8 cellular contexts compared by ENCODE assay signal in the genomic region with DNA sequence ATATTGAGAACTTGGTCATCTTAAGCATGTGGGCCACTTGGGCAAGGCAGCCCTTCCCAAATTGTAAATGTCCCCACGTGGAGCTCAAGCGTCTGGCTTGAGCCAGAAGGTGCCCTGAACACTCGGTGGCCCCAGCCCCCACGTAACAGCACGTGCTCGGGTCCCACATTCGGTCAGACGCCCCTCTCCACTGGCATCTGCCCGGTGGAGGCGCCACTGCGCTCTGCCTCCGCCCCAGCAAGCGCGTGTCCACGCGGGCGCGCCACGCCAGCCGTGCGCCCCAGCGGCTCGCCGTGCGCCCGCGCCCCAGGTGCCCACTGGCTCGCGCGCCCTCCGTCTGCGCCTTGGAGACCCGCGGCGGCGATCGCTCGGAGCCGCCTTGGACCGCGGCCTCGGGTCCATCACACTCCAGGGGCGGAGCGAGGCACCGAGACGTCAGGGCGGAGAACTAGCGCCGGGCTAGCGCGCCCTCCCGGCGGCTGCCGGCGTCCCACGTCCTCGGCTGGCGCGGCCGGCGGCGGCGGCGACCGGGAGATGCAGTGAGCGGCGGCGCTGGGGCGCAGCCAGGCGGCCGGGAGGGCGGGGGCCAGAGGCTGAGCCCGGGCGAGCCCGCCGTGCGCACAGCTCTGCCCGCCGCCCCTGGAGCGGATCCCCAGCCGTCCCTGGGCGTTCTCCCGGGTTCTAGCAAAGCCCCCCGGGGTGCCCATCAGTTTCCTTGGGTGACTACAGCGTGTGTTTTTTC. TPM values are rescaled to one million over a fixed set of nuclear protein-coding genes. Genes with fewer than 3 reads are reported as not detected.
A peak's percentile ranks its signal among the peaks of the same experiment; 100 is the strongest.
DNase-seq lines count a peak whose midpoint lies in the region; ATAC-seq and TF ChIP-seq lines count a peak whose summit lies in the region.

A gene (plus strand): TSS at position 488 of the 742 bp plus-strand sequence. CDS start 291 bp downstream, outside the sequence.

- no TSS peak for BruUV-seq in mammary epithelial cell (replicated peaks; lab: Mats Ljungman, UMichigan)

- H3K27ac ChIP-seq in mammary epithelial cell (ENCODE audit: insufficient read depth, low read depth, low read length) (peak within 1 kb of the TSS; percentile 52), smooth muscle cell (ENCODE audit: low read depth) (peak within 1 kb of the TSS; percentile 67)

- no peaks in the 10 kb centered on the region for H3K9me3 ChIP-seq in mammary epithelial cell (replicated peaks; ENCODE audit: insufficient read depth, low read length)
- H3K9me3 ChIP-seq in smooth muscle cell (replicated peaks; ENCODE audit: low read depth), result no peaks in the 10 kb centered on the region

- H4K20me1 ChIP-seq in mammary epithelial cell (ENCODE audit: insufficient read depth, low read length) (no peaks in the 10 kb centered on the region), smooth muscle cell (ENCODE audit: low read depth) (no peaks in the 10 kb centered on the region)

- H3K4me2 ChIP-seq in mammary epithelial cell (ENCODE audit: insufficient read depth, low read depth, low read length) (peak within 1 kb of the TSS; percentile 84), smooth muscle cell (peak within 1 kb of the TSS; percentile 99)

- peaks cover 4% of the 10 kb centered on the region for H3F3A ChIP-seq in smooth muscle cell (ENCODE audit: low read depth)

- in situ Hi-C loops in mammary epithelial cell (cut with MboI; ENCODE audit: low sequenced_read_pairs in 2 of 2), result no loop called here

- 0% methylated on average over 20 of the region's 85 CpGs for WGBS in mammary epithelial cell (ENCODE audit: low coverage, missing lambda C conversion rate)
- whole genome bisulfite sequencing in smooth muscle cell (ENCODE audit: low lambda C conversion rate), result under 1% methylated on average over 66 of the region's 85 CpGs

- H3K27me3 ChIP-seq in mammary epithelial cell (ENCODE audit: insufficient read depth, low read length) (no peaks in the 10 kb centered on the region), smooth muscle cell (ENCODE audit: low read depth) (no peaks in the 10 kb centered on the region)

- H2AFZ ChIP-seq in mammary epithelial cell (ENCODE audit: low read depth, low read length) (peak within 1 kb of the TSS; percentile 89), smooth muscle cell (ENCODE audit: low read depth) (peak within 1 kb of the TSS; percentile 92)

- H3K9ac ChIP-seq in mammary epithelial cell (ENCODE audit: insufficient read depth, low read length), result peak within 1 kb of the TSS; percentile 80
- peak within 1 kb of the TSS; percentile 73 for H3K9ac ChIP-seq in smooth muscle cell (ENCODE audit: low read depth)

- peak; percentile 75 for DNase-seq in ELR (ENCODE audit: low read depth)
- DNase-seq in NCI-H1930 (lab: John Stamatoyannopoulos, UW), result peak; percentile 67 to 75
- DNase-seq in mammary epithelial cell, result peak; percentile 73
- peak; percentile 51 for DNase-seq in iris pigment epithelial cell (ENCODE audit: low read depth)
- DNase-seq in smooth muscle cell (lab: John Stamatoyannopoulos, UW; ENCODE audit: unreplicated experiment), result peak; percentile 30
- no peak for DNase-seq in cerebellum (ENCODE audit: low spot score)

- TF ChIP-seq CTCF in mammary epithelial cell (conservative IDR thresholded peaks at IDR 0.05 in 1 of 2, IDR thresholded peaks at IDR 0.05 in 1 of 2; ENCODE audit: extremely low read depth in 1 of 2, insufficient read depth in 1 of 2, low read depth in 1 of 2, low read length in 2 of 2), result no peak
- TF ChIP-seq CTCF in smooth muscle cell (IDR thresholded peaks at IDR 0.05; ENCODE audit: borderline replicate concordance, insufficient read depth, poor library complexity, severe bottlenecking), result no peak

- H3K79me2 ChIP-seq in mammary epithelial cell (ENCODE audit: insufficient read depth, low read length), result peaks cover 44% of the 10 kb centered on the region
- H3K79me2 ChIP-seq in smooth muscle cell (ENCODE audit: low read depth), result peaks cover 45% of the 10 kb centered on the region

- H3K4me1 ChIP-seq in mammary epithelial cell (ENCODE audit: insufficient read depth, low read length), result peaks cover 29% of the 10 kb centered on the region
- H3K4me1 ChIP-seq in smooth muscle cell (ENCODE audit: low read depth), result peaks cover 21% of the 10 kb centered on the region

- dilution Hi-C loops in mammary epithelial cell (cut with HindIII; ENCODE audit: low sequenced_read_pairs), result no loop called here

- peak within 1 kb of the TSS; percentile 71 to 77 (median 72) for H3K4me3 ChIP-seq in mammary epithelial cell (replicated peaks in 1 of 3; ENCODE audit: insufficient read depth in 1 of 3, low read depth in 2 of 3, low read length in 3 of 3)
- peak within 1 kb of the TSS; percentile 98 for H3K4me3 ChIP-seq in smooth muscle cell

- intact Hi-C loops in mammary epithelial cell (cut with micrococcal nuclease), result loop anchor here (1.0 kb wide), 3 partner anchors 38 to 206 kb away; no protein-coding TSS in a partner anchor

- ATAC-seq in HG03045 (IDR thresholded peaks at IDR 0.05; ENCODE audit: unreplicated experiment) (no peak), GM18520 (IDR thresholded peaks at IDR 0.05; ENCODE audit: unreplicated experiment) (no peak)

- CTCF ChIA-PET in mammary epithelial cell (lab: Charles Lee; ENCODE audit: low non-redundant PET), result no interaction called here

- H3K36me3 ChIP-seq in mammary epithelial cell (ENCODE audit: insufficient read depth, low read length) (no peaks in the 10 kb centered on the region), smooth muscle cell (ENCODE audit: low read depth) (no peaks in the 10 kb centered on the region)

RNA-seq across cellular contexts. Expression of the gene that starts here (rescaled TPM):
- 10 to 100 TPM; 22.3 to 49.0 TPM for total RNA-seq in mammary epithelial cell
- polyA plus RNA-seq in mammary epithelial cell, result 3.7 TPM
- polyA minus RNA-seq in mammary epithelial cell, result 28.5 TPM
- 9.3 and 23.0 TPM in 2 replicates for total RNA-seq in smooth muscle cell
- 5.8 and 9.8 TPM in 2 replicates for polyA plus RNA-seq in smooth muscle cell
- 4.5 TPM for total RNA-seq in cerebellum
